Comparison of ENCODE assay signal across 1 cellular context in the genomic region with DNA sequence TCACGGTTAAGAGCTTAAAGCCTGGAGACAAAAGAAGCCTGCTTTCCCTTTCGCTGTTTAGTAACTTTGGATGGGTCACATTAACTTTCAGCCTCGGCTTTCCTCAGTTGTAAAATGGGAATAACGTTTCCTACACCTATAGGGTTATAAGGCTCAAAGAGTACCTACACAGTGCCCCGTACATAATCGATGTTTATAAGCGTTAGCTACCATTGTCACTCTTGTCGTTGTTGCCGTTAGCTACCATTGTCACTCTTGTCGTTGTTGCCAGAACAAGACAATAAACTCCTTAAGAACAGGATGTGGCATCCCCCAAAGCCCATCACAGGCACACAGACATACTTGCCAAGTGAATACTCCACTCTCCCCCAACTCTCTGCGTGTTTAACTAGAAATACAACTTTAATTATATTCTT.
TF ChIP-seq lines count a peak whose summit lies in the region.

No MANE protein-coding gene starts in this region.

TF ChIP-seq in HepG2, 621 proteins besides CTCF, POLR2A, EP300 and RAD21 (continued from another document):
- no peak for TF ChIP-seq FOXP4 (CRISPR knock-in tag; IDR thresholded peaks at IDR 0.05)
- TF ChIP-seq TEAD2 (CRISPR knock-in tag; IDR thresholded peaks at IDR 0.05): no peak
- no peak for TF ChIP-seq TCF7L2 (IDR thresholded peaks at IDR 0.05; ENCODE audit: low read depth, low read length)
- no peak for TF ChIP-seq ZNF670 (CRISPR knock-in tag; IDR thresholded peaks at IDR 0.05; ENCODE audit: borderline replicate concordance)
- no peak for TF ChIP-seq SCMH1 (CRISPR knock-in tag; IDR thresholded peaks at IDR 0.05; ENCODE audit: borderline replicate concordance)
TF ChIP-seq in HepG2: peak in this region for 0.
